2 cellular contexts compared by ENCODE assay signal in genomic region chrX:13023526-13024469, GRCh38.
TF ChIP-seq lines count a peak whose summit lies in the region.

No MANE protein-coding gene starts in this region.

TF ChIP-seq in SK-N-SH, 30 proteins besides CTCF, POLR2A, EP300 and RAD21 (continued from another document):
- no peak for TF ChIP-seq ZBTB33 (IDR thresholded peaks at IDR 0.05; ENCODE audit: borderline replicate concordance, low read depth)
- TF ChIP-seq MAX (IDR thresholded peaks at IDR 0.05; ENCODE audit: low read depth) = no peak
- TF ChIP-seq RFX5 (IDR thresholded peaks at IDR 0.05; ENCODE audit: low read length) = no peak
- TF ChIP-seq EZH2phosphoT487 (IDR thresholded peaks at IDR 0.05; ENCODE audit: borderline replicate concordance, low read depth) = no peak
- no peak for TF ChIP-seq POLR2AphosphoS5 (IDR thresholded peaks at IDR 0.05; ENCODE audit: low read depth, low read length)
- TF ChIP-seq JUND (IDR thresholded peaks at IDR 0.05) = no peak
- no peak for TF ChIP-seq CHD2 (IDR thresholded peaks at IDR 0.05; ENCODE audit: low read length, partially characterized antibody)
- no peak for TF ChIP-seq USF1 (IDR thresholded peaks at IDR 0.05; ENCODE audit: borderline replicate concordance, low read depth)
- no peak for TF ChIP-seq ELF1 (IDR thresholded peaks at IDR 0.05)
- no peak for TF ChIP-seq GATA2 (CRISPR knock-in tag; IDR thresholded peaks at IDR 0.05)
- no peak for TF ChIP-seq FOSL2 (IDR thresholded peaks at IDR 0.05; ENCODE audit: borderline replicate concordance, low read depth)

TF ChIP-seq in SK-N-SH treated with all-trans-retinoic acid at 6 μM for 48 hours, 23 proteins besides CTCF, POLR2A, EP300 and RAD21 (continued from another document):
- TF ChIP-seq, protein P1, sequence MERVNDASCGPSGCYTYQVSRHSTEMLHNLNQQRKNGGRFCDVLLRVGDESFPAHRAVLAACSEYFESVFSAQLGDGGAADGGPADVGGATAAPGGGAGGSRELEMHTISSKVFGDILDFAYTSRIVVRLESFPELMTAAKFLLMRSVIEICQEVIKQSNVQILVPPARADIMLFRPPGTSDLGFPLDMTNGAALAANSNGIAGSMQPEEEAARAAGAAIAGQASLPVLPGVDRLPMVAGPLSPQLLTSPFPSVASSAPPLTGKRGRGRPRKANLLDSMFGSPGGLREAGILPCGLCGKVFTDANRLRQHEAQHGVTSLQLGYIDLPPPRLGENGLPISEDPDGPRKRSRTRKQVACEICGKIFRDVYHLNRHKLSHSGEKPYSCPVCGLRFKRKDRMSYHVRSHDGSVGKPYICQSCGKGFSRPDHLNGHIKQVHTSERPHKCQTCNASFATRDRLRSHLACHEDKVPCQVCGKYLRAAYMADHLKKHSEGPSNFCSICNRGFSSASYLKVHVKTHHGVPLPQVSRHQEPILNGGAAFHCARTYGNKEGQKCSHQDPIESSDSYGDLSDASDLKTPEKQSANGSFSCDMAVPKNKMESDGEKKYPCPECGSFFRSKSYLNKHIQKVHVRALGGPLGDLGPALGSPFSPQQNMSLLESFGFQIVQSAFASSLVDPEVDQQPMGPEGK (CRISPR knock-in tag; IDR thresholded peaks at IDR 0.05; ENCODE audit: borderline replicate concordance) = no peak
- TF ChIP-seq ZNF565 (CRISPR knock-in tag; conservative IDR thresholded peaks at IDR 0.05; ENCODE audit: low read depth) (no peak), GLIS3 (CRISPR knock-in tag; IDR thresholded peaks at IDR 0.05) (no peak), TCF4 (CRISPR knock-in tag; IDR thresholded peaks at IDR 0.05; ENCODE audit: borderline replicate concordance) (no peak), RARB (CRISPR knock-in tag; IDR thresholded peaks at IDR 0.05) (no peak), ESRRG (CRISPR knock-in tag; IDR thresholded peaks at IDR 0.05) (no peak), ZFP3 (CRISPR knock-in tag; IDR thresholded peaks at IDR 0.05) (no peak), ZNF70 (CRISPR knock-in tag; IDR thresholded peaks at IDR 0.05) (no peak), ZC3H10 (CRISPR knock-in tag; IDR thresholded peaks at IDR 0.05) (no peak), ZNF8 (CRISPR knock-in tag; IDR thresholded peaks at IDR 0.05) (no peak), PPARA (CRISPR knock-in tag; IDR thresholded peaks at IDR 0.05; ENCODE audit: borderline replicate concordance) (no peak), OSR1 (CRISPR knock-in tag; IDR thresholded peaks at IDR 0.05) (no peak), ZFP30 (CRISPR knock-in tag; IDR thresholded peaks at IDR 0.05) (no peak), CSDC2 (CRISPR knock-in tag; IDR thresholded peaks at IDR 0.05) (no peak), SNAI2 (CRISPR knock-in tag; IDR thresholded peaks at IDR 0.05) (no peak)
- TF ChIP-seq, protein P2, sequence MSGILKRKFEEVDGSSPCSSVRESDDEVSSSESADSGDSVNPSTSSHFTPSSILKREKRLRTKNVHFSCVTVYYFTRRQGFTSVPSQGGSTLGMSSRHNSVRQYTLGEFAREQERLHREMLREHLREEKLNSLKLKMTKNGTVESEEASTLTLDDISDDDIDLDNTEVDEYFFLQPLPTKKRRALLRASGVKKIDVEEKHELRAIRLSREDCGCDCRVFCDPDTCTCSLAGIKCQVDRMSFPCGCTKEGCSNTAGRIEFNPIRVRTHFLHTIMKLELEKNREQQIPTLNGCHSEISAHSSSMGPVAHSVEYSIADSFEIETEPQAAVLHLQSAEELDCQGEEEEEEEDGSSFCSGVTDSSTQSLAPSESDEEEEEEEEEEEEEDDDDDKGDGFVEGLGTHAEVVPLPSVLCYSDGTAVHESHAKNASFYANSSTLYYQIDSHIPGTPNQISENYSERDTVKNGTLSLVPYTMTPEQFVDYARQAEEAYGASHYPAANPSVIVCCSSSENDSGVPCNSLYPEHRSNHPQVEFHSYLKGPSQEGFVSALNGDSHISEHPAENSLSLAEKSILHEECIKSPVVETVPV (CRISPR knock-in tag; IDR thresholded peaks at IDR 0.05) = no peak
